In genomic region chr6:73085362-73085975, GRCh38 we compare ENCODE assay signal across 1 cellular context.
TF ChIP-seq lines count a peak whose summit lies in the region.

No MANE protein-coding gene starts in this region.

TF ChIP-seq in IMR-90, 13 proteins besides CTCF, POLR2A, EP300 and RAD21 (continued from another document):
- TF ChIP-seq BHLHE40 (IDR thresholded peaks at IDR 0.05; ENCODE audit: low read depth, low read length) (no peak), RFX5 (IDR thresholded peaks at IDR 0.05; ENCODE audit: low read depth, low read length) (no peak), MAFK (IDR thresholded peaks at IDR 0.05; ENCODE audit: low read depth, low read length) (no peak)
